ENCODE assay signal across 20 cellular contexts in genomic region chr4:118338981-118339765, GRCh38. TPM values are rescaled to one million over a fixed set of nuclear protein-coding genes. Genes with fewer than 3 reads are reported as not detected.
DNase-seq lines count a peak whose midpoint lies in the region; ATAC-seq, FAIRE-seq and TF ChIP-seq lines count a peak whose summit lies in the region.
"Had no signal": no experiment of that assay in that cellular context is flagged by ENCODE, and none has a peak within 500 bp of the region (broad histone marks: within the 10 kb centered on the region; RNA-seq: fewer than 3 reads in every experiment).

No MANE protein-coding gene starts in this region.

- peak overlapping the region in 1 of 2 experiments; percentile 44; a peak in 2 of 4 replicates for H4K8ac ChIP-seq in IMR-90 (ENCODE audit: low read depth in 2 of 2, low read length in 2 of 2)

- ATAC-seq in IMR-90 (ENCODE audit: low read depth) (peak; percentile 73), foreskin keratinocyte (peak; percentile 84), HG02885 (IDR thresholded peaks at IDR 0.05; ENCODE audit: poor library complexity, unreplicated experiment) (no peak), HG03460 (IDR thresholded peaks at IDR 0.05; ENCODE audit: unreplicated experiment) (no peak)
- ATAC-seq: A549; activated naive CD4-positive, alpha-beta T cell treated with anti-CD3 and anti-CD28 coated beads, Interleukin-2, amount 50 U/mL, for 72 hours had no signal

- in situ Hi-C loops in IMR-90 (cut with MboI; ENCODE audit: low sequenced_read_pairs) = no loop called here
- in situ Hi-C loops in brain microvascular endothelial cell (cut with HindIII; ENCODE audit: low pct_ligation_motif_present, low sequenced_read_pairs) = no loop called here

- no peak overlapping the region for H3K9ac ChIP-seq in IMR-90 (ENCODE audit: low read depth, low read length)

- H3K4ac ChIP-seq in IMR-90 (ENCODE audit: low read depth, low read length) = peak overlapping the region; percentile 67

- POLR2A ChIA-PET in AG04450 (lab: Yijun Ruan, JAX) = interaction anchor here (0.6 to 1.1 kb wide), 2 partner anchors 10 to 51 kb away, joined by 3 to 4 read pairs; no protein-coding TSS in a partner anchor
- POLR2A ChIA-PET in IMR-90 (lab: Charles Lee; ENCODE audit: unreplicated experiment) = no interaction called here

- no TSS peak for BruUV-seq in IMR-90 (replicated peaks; lab: Mats Ljungman, UMichigan)

- CTCF ChIA-PET in AG04450 (lab: Charles Lee) (interaction anchor here (0.6 to 6.9 kb wide), 3 partner anchors 10 to 15 kb away, joined by 3 to 81 read pairs (median 21); partner anchors contain the start of gene PRSS12), IMR-90 (lab: Yijun Ruan, JAX) (interaction anchor here (1.6 to 2.6 kb wide), 2 partner anchors 14 kb away, joined by 4 to 9 read pairs; partner anchors contain the start of gene PRSS12)

- H3K4me1 Mint-ChIP-seq in progenitor cell of endocrine pancreas (ENCODE audit: low read depth) = peaks cover 3% of the 10 kb centered on the region
- H3K4me1 Mint-ChIP-seq: activated CD4-positive, alpha-beta T cell treated with anti-CD3 and anti-CD28 coated beads, Interleukin-2, amount 10 ng/mL, durations not matched to agents 7 days and 5 days; central memory CD8-positive, alpha-beta T cell had no signal

- TF ChIP-seq RAD21 in IMR-90 (IDR thresholded peaks at IDR 0.05; ENCODE audit: low read length) = no peak

- H3K9me1 ChIP-seq in IMR-90 (ENCODE audit: insufficient read depth, low read length) = peaks cover 13% of the 10 kb centered on the region

- no peak for FAIRE-seq in GM19239 (lab: Jason Lieb, UNC)
- FAIRE-seq: A549, endometrium had no signal

- no peaks in the 10 kb centered on the region for H3K27me3 ChIP-seq in AG04450 (ENCODE audit: control insufficient read depth, insufficient read depth, low read length)
- H3K27me3 ChIP-seq in IMR-90 (ENCODE audit: control insufficient read depth, insufficient read depth, low read length) = no peaks in the 10 kb centered on the region
- H3K27me3 ChIP-seq in brain microvascular endothelial cell (replicated peaks) = no peaks in the 10 kb centered on the region
- H3K27me3 ChIP-seq in foreskin keratinocyte = no peaks in the 10 kb centered on the region
- H3K27me3 ChIP-seq: SJSA1 had no signal

- H2BK20ac ChIP-seq in IMR-90 (ENCODE audit: low read depth, low read length) = peak overlapping the region; percentile 71; the same call in 1 of the 2 replicates

- H2BK15ac ChIP-seq in IMR-90 (ENCODE audit: low read depth, low read length) = no peak overlapping the region

- no peak overlapping the region for H3K4me3 ChIP-seq in AG04450 (ENCODE audit: low read depth, low read length)
- H3K4me3 ChIP-seq in IMR-90 (ENCODE audit: insufficient read depth, low read depth, low read length) = no peak overlapping the region
- H3K4me3 ChIP-seq in brain microvascular endothelial cell (ENCODE audit: low read depth, low read length) = no peak overlapping the region
- H3K4me3 ChIP-seq: A549, SJSA1 had no signal

- H3K23ac ChIP-seq in IMR-90 (ENCODE audit: low read depth, low read length) = no peak overlapping the region

- H3K18ac ChIP-seq in IMR-90 (ENCODE audit: low read depth, low read length) = peak overlapping the region; percentile 63

- WGBS in IMR-90 (ENCODE audit: extremely low coverage in 2 of 2, insufficient read length in 1 of 2), 2 experiments = no CpG with 5 or more reads among the region's 1 CpG

- H3K9me3 Mint-ChIP-seq in progenitor cell of endocrine pancreas (ENCODE audit: low read depth) = no peaks in the 10 kb centered on the region
- H3K9me3 Mint-ChIP-seq: activated CD4-positive, alpha-beta T cell treated with anti-CD3 and anti-CD28 coated beads, Interleukin-2, amount 10 ng/mL, durations not matched to agents 7 days and 5 days; activated naive CD4-positive, alpha-beta T cell treated with anti-CD3 and anti-CD28 coated beads, Interleukin-2, amount 50 U/mL, for 72 hours; central memory CD8-positive, alpha-beta T cell; stimulated activated naive CD8-positive, alpha-beta T cell treated with anti-CD3 and anti-CD28 coated beads, Interleukin-15, Interleukin-2, amounts not matched to agents 100 ng/mL and 50 ng/mL, for 24 hours had no signal

- H3K27ac ChIP-seq in AG04450 (ENCODE audit: low read depth, low read length) = peak overlapping the region; percentile 88
- peak overlapping the region; percentile 89; the same call in 1 of the 2 replicates for H3K27ac ChIP-seq in IMR-90 (ENCODE audit: insufficient read depth, low read length)
- H3K27ac ChIP-seq in brain microvascular endothelial cell = peak overlapping the region; percentile 72
- H3K27ac ChIP-seq in foreskin keratinocyte = peak overlapping the region; percentile 45
- H3K27ac ChIP-seq: A549, SJSA1 had no signal

- no peak overlapping the region for H3K27ac Mint-ChIP-seq in progenitor cell of endocrine pancreas
- H3K27ac Mint-ChIP-seq: activated CD4-positive, alpha-beta T cell treated with anti-CD3 and anti-CD28 coated beads, Interleukin-2, amount 10 ng/mL, durations not matched to agents 7 days and 5 days; activated naive CD4-positive, alpha-beta T cell treated with anti-CD3 and anti-CD28 coated beads, Interleukin-2, amount 50 U/mL, for 72 hours; stimulated activated naive CD8-positive, alpha-beta T cell treated with anti-CD3 and anti-CD28 coated beads, Interleukin-15, Interleukin-2, amounts not matched to agents 100 ng/mL and 50 ng/mL, for 24 hours had no signal

- DNase-seq in AG04450 (ENCODE audit: low read depth, low spot score) = peak; percentile 67
- DNase-seq in IMR-90 = peak; percentile 91
- peak; percentile 43 for DNase-seq in brain microvascular endothelial cell
- peak; percentile 56 to 82 for DNase-seq in foreskin keratinocyte
- no peak for DNase-seq in GM19239 (ENCODE audit: insufficient read length, low spot score)
- DNase-seq in progenitor cell of endocrine pancreas (ENCODE audit: low spot score, unreplicated experiment) = no peak
- DNase-seq: activated CD4-positive, alpha-beta T cell treated with anti-CD3 and anti-CD28 coated beads, Interleukin-2, amount 10 ng/mL, durations not matched to agents 7 days and 5 days; GDM1; KG1; NCI-H1694; NCI-H524 treated with DMSO at 0.1 percent for 48 hours had no signal

- no peaks in the 10 kb centered on the region for H3K27me3 Mint-ChIP-seq in progenitor cell of endocrine pancreas

- no peak overlapping the region for H3K14ac ChIP-seq in IMR-90 (replicated peaks; ENCODE audit: low read depth, low read length)

- H2AFZ ChIP-seq in IMR-90 (replicated peaks; ENCODE audit: low read length, poor library complexity) = no peak overlapping the region

- no peak overlapping the region for H3K4me3 Mint-ChIP-seq in progenitor cell of endocrine pancreas (ENCODE audit: low read depth)
- H3K4me3 Mint-ChIP-seq: activated CD4-positive, alpha-beta T cell treated with anti-CD3 and anti-CD28 coated beads, Interleukin-2, amount 10 ng/mL, durations not matched to agents 7 days and 5 days; central memory CD8-positive, alpha-beta T cell; stimulated activated naive CD8-positive, alpha-beta T cell treated with anti-CD3 and anti-CD28 coated beads, Interleukin-15, Interleukin-2, amounts not matched to agents 100 ng/mL and 50 ng/mL, for 24 hours had no signal

- H2AK9ac ChIP-seq in IMR-90 (replicated peaks; ENCODE audit: low read depth, low read length, poor library complexity) = no peak overlapping the region

- H3K4me2 ChIP-seq in IMR-90 (ENCODE audit: low read depth, low read length) = peak overlapping the region; percentile 54; the same call in 1 of the 2 replicates
- H3K4me2 ChIP-seq: A549 had no signal

- peaks cover 16% of the 10 kb centered on the region for H3K4me1 ChIP-seq in IMR-90 (ENCODE audit: control insufficient read depth, insufficient read depth, low read length)
- peaks cover 29% of the 10 kb centered on the region for H3K4me1 ChIP-seq in foreskin keratinocyte
- H3K4me1 ChIP-seq: A549 had no signal

- dilution Hi-C loops in IMR-90 (cut with HindIII; ENCODE audit: low sequenced_read_pairs, unreplicated experiment) = no loop called here

- TF ChIP-seq CTCF in AG04450 (IDR thresholded peaks at IDR 0.05; ENCODE audit: low read depth, low read length) = no peak
- no peak for TF ChIP-seq CTCF in IMR-90 (conservative IDR thresholded peaks at IDR 0.05; ENCODE audit: low read depth, low read length)
- no peak for TF ChIP-seq CTCF in brain microvascular endothelial cell (IDR thresholded peaks at IDR 0.05; ENCODE audit: low read depth, low read length, missing control alignments)
- TF ChIP-seq CTCF in foreskin keratinocyte (conservative IDR thresholded peaks at IDR 0.05) = no peak
- no peak for TF ChIP-seq CTCF in progenitor cell of endocrine pancreas (IDR thresholded peaks at IDR 0.05; ENCODE audit: unreplicated experiment)

- no peak for TF ChIP-seq POLR2A in IMR-90 (IDR thresholded peaks at IDR 0.05; ENCODE audit: low read depth, low read length)

- H3K36me3 Mint-ChIP-seq in progenitor cell of endocrine pancreas (ENCODE audit: insufficient read depth) = no peaks in the 10 kb centered on the region
- H3K36me3 Mint-ChIP-seq: activated naive CD4-positive, alpha-beta T cell treated with anti-CD3 and anti-CD28 coated beads, Interleukin-2, amount 50 U/mL, for 72 hours had no signal

- peak overlapping the region; percentile 98 for H2BK5ac ChIP-seq in IMR-90 (ENCODE audit: low read depth, low read length, poor library complexity, severe bottlenecking)

- H2AK5ac ChIP-seq in IMR-90 (ENCODE audit: low read depth, low read length) = no peak overlapping the region; the same call in 1 of the 2 replicates

- H3K36me3 ChIP-seq in IMR-90 (ENCODE audit: control insufficient read depth, insufficient read depth, low read length) (0 out of 2 replicates have a peak, but pooled peaks cover 2% of the 10 kb centered on the region), brain microvascular endothelial cell (replicated peaks) (no peaks in the 10 kb centered on the region)
- H3K36me3 ChIP-seq: SJSA1 had no signal

- peak overlapping the region; percentile 14 for H4K5ac ChIP-seq in IMR-90 (ENCODE audit: low read depth, low read length)

- H2BK120ac ChIP-seq in IMR-90 (ENCODE audit: low read depth, low read length) = peak overlapping the region; percentile 76

- H3K56ac ChIP-seq in IMR-90 (ENCODE audit: extremely low read depth, insufficient read depth, low read length) = no peak overlapping the region

- H3K79me1 ChIP-seq in IMR-90 (ENCODE audit: low read depth in 1 of 2, low read length in 2 of 2) = peaks cover 34 to 39% of the 10 kb centered on the region in 2 experiments

- H4K20me1 ChIP-seq in IMR-90 (ENCODE audit: insufficient read depth, low read length) = no peaks in the 10 kb centered on the region

- intact Hi-C loops in IMR-90 (cut with micrococcal nuclease) = no loop called here

- H3K9me3 ChIP-seq in AG04450 (ENCODE audit: control insufficient read depth, insufficient read depth, low read length) (no peaks in the 10 kb centered on the region), IMR-90 (ENCODE audit: control insufficient read depth, insufficient read depth, low read length) (no peaks in the 10 kb centered on the region)
- H3K9me3 ChIP-seq: A549, SJSA1 had no signal

- peak overlapping the region; percentile 7; the same call in 1 of the 2 replicates for H4K91ac ChIP-seq in IMR-90 (ENCODE audit: insufficient read depth, low read depth, low read length)

RNA-seq across cellular contexts. Expression of gene PRSS12, which starts 13.6 kb away (rescaled TPM):
- 142 and 155 TPM in 2 replicates for polyA plus RNA-seq in AG04450 (2011; rRNA removed)
- polyA minus RNA-seq in AG04450 (2011; rRNA and poly(A)+ RNA removed) = 97.4 and 104 TPM in 2 replicates
- total RNA-seq in IMR-90 (2012; rRNA removed) = 51.1 and 62.2 TPM in 2 replicates
- 57.5 and 71.5 TPM in 2 replicates for polyA plus RNA-seq in IMR-90 (2012; rRNA removed)
- polyA plus RNA-seq in IMR-90 (2012; cell fraction: cytosol; rRNA removed) = 36.6 TPM in 2 replicates
- 30.0 and 140 TPM in 2 replicates for polyA plus RNA-seq in IMR-90 (2012; cell fraction: nucleus; rRNA removed; ENCODE audit: low replicate concordance)
- total RNA-seq in foreskin keratinocyte = 19.4 and 22.8 TPM in 2 replicates
- 9.0 and 9.5 TPM in 2 replicates for polyA plus RNA-seq in foreskin keratinocyte
- 3.4 and 4.6 TPM in 2 replicates for total RNA-seq in progenitor cell of endocrine pancreas
- total RNA-seq: activated CD4-positive, alpha-beta T cell treated with anti-CD3 and anti-CD28 coated beads, Interleukin-2, amount 10 ng/mL, durations not matched to agents 7 days and 5 days; OCI-LY7 had no signal

Comparison
In these comparisons a context has a peak if more than half of its experiments do, and no peak if none do; other contexts are left out.
1. DNase-seq: peak in AG04450 (single experiment), IMR-90 (single experiment), brain microvascular endothelial cell (single experiment) and foreskin keratinocyte (2 of 2); none in GM19239 (single experiment) and progenitor cell of endocrine pancreas (single experiment).
2. ATAC-seq: peak in IMR-90 (single experiment) and foreskin keratinocyte (single experiment); none in HG02885 (single experiment) and HG03460 (single experiment).
3. Peak in every context shown above with its lines, with median percentiles within 50 percentile points of each other: H3K27ac ChIP-seq.